In the genomic region with DNA sequence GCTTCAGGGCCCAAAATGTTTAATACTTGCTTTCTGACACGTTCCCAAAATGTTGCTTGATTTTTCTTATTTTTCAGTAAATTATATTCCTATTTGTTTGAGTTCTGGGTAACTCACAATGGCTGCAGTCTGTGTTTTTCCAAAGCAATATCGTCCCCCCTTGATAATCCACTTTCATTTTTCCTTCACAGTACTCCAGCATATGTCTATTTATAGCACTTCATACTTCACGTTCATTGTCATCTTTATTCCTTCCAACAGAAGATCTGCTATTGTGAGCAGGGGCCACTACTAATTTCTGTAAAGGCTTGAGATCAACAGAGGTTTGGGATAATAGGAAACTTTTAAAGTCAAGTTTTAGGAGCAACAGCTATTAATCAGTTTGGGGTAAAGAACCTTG, we compare ENCODE assay signal across 23 cellular contexts. TPM values are rescaled to one million over a fixed set of nuclear protein-coding genes. Genes with fewer than 3 reads are reported as not detected.
DNase-seq lines count a peak whose midpoint lies in the region; ATAC-seq and TF ChIP-seq lines count a peak whose summit lies in the region.
"Had no signal": no experiment of that assay in that cellular context is flagged by ENCODE, and none has a peak within 500 bp of the region (broad histone marks: within the 10 kb centered on the region; RNA-seq: fewer than 3 reads in every experiment).

No MANE protein-coding gene starts in this region.

- H3K4me3 ChIP-seq in esophagus muscularis mucosa (peak overlapping the region; percentile 31 to 39 (median 32)), skeletal muscle satellite cell (ENCODE audit: low read length) (no peak overlapping the region), trophoblast cell (ENCODE audit: low read depth, low read length) (no peak overlapping the region)
- H3K4me3 ChIP-seq: prostate gland, suprapubic skin had no signal

- no peaks in the 10 kb centered on the region for H3K27me3 ChIP-seq in esophagus muscularis mucosa
- no peaks in the 10 kb centered on the region for H3K27me3 ChIP-seq in skeletal muscle satellite cell (ENCODE audit: control insufficient read depth, insufficient read depth, low read length)
- H3K27me3 ChIP-seq in trophoblast cell (ENCODE audit: insufficient read depth, low read length): no peaks in the 10 kb centered on the region
- H3K27me3 ChIP-seq: suprapubic skin had no signal

- ATAC-seq in GM19351 (IDR thresholded peaks at IDR 0.05; ENCODE audit: unreplicated experiment) (no peak), SK-N-SH treated with all-trans-retinoic acid at 6 μM for 48 hours (no peak)

- no peak overlapping the region for H3K27ac Mint-ChIP-seq in activated T-helper 2 cell treated with anti-CD3 and anti-CD28 coated beads, Interferon-gamma antibody, Interleukin-2, Interleukin-4, amounts not matched to agents 10 μg/mL and 5 μg/mL and 100 μg/mL, durations not matched to agents 14 hours and 24 hours and 36 hours
- H3K27ac Mint-ChIP-seq: activated naive CD8-positive, alpha-beta T cell treated with anti-CD3 and anti-CD28 coated beads, Interleukin-2, amount 10 ng/mL, durations not matched to agents 7 days and 5 days; activated T-helper 1 cell treated with anti-CD3 and anti-CD28 coated beads, Interleukin-12 subunit alpha, Interleukin-12 subunit beta, Interleukin-2, Interleukin-4 antibody, amounts not matched to agents 30 ng/mL and 10 ng/mL and 1 ng/mL, durations not matched to agents 14 hours and 24 hours and 36 hours; nephron progenitor cell had no signal

- H4K8ac ChIP-seq in trophoblast cell (ENCODE audit: low read depth, low read length): no peak overlapping the region

- no peaks in the 10 kb centered on the region for H3K79me2 ChIP-seq in trophoblast cell (ENCODE audit: control insufficient read depth, insufficient read depth, low read length, poor library complexity)

- no peaks in the 10 kb centered on the region for H3K27me3 Mint-ChIP-seq in activated T-helper 2 cell treated with anti-CD3 and anti-CD28 coated beads, Interferon-gamma antibody, Interleukin-2, Interleukin-4, amounts not matched to agents 10 μg/mL and 5 μg/mL and 100 μg/mL, durations not matched to agents 14 hours and 24 hours and 36 hours (ENCODE audit: low read depth)
- H3K27me3 Mint-ChIP-seq: activated naive CD8-positive, alpha-beta T cell treated with anti-CD3 and anti-CD28 coated beads, Interleukin-2, amount 10 ng/mL, durations not matched to agents 7 days and 5 days had no signal

- intact Hi-C loops in esophagus muscularis mucosa (cut with DNase I): no loop called here
- intact Hi-C loops in activated T-helper 2 cell treated with anti-CD3 and anti-CD28 coated beads, Interferon-gamma antibody, Interleukin-2, Interleukin-4, amounts not matched to agents 10 μg/mL and 5 μg/mL and 100 μg/mL, durations not matched to agents 14 hours and 24 hours and 36 hours (cut with micrococcal nuclease): no loop called here

- WGBS in esophagus muscularis mucosa: 11% methylated on average over 3 of the region's 3 CpGs
- whole genome bisulfite sequencing in trophoblast cell (ENCODE audit: extremely low coverage, insufficient coverage, insufficient read length): no CpG with 5 or more reads among the region's 3 CpGs

- no peaks in the 10 kb centered on the region for H3K9me3 Mint-ChIP-seq in activated T-helper 2 cell treated with anti-CD3 and anti-CD28 coated beads, Interferon-gamma antibody, Interleukin-2, Interleukin-4, amounts not matched to agents 10 μg/mL and 5 μg/mL and 100 μg/mL, durations not matched to agents 14 hours and 24 hours and 36 hours
- H3K9me3 Mint-ChIP-seq: activated naive CD8-positive, alpha-beta T cell treated with anti-CD3 and anti-CD28 coated beads, Interleukin-2, amount 10 ng/mL, durations not matched to agents 7 days and 5 days; activated T-helper 1 cell treated with anti-CD3 and anti-CD28 coated beads, Interleukin-12 subunit alpha, Interleukin-12 subunit beta, Interleukin-2, Interleukin-4 antibody, amounts not matched to agents 30 ng/mL and 10 ng/mL and 1 ng/mL, durations not matched to agents 14 hours and 24 hours and 36 hours; H9; nephron progenitor cell had no signal

- peak overlapping the region; percentile 63 to 75 (median 68) for H3K27ac ChIP-seq in esophagus muscularis mucosa (replicated peaks in 1 of 4)
- H3K27ac ChIP-seq in trophoblast cell (ENCODE audit: low read depth, low read length): no peak overlapping the region
- H3K27ac ChIP-seq: suprapubic skin had no signal

- H3K23ac ChIP-seq in trophoblast cell (ENCODE audit: low read length): no peak overlapping the region

- H3K4ac ChIP-seq in trophoblast cell (ENCODE audit: low read depth, low read length): no peak overlapping the region

- no peaks in the 10 kb centered on the region for H3K36me3 ChIP-seq in esophagus muscularis mucosa
- no peaks in the 10 kb centered on the region for H3K36me3 ChIP-seq in skeletal muscle satellite cell (ENCODE audit: insufficient read depth, low read length)
- H3K36me3 ChIP-seq in trophoblast cell (ENCODE audit: control insufficient read depth in 1 of 2, insufficient read depth in 2 of 2, low read length in 2 of 2): no peaks in the 10 kb centered on the region
- H3K36me3 ChIP-seq: prostate gland, suprapubic skin had no signal

- peaks cover 2% of the 10 kb centered on the region for H3K36me3 Mint-ChIP-seq in activated T-helper 2 cell treated with anti-CD3 and anti-CD28 coated beads, Interferon-gamma antibody, Interleukin-2, Interleukin-4, amounts not matched to agents 10 μg/mL and 5 μg/mL and 100 μg/mL, durations not matched to agents 14 hours and 24 hours and 36 hours (ENCODE audit: low read depth)

- no peak overlapping the region for H2AK5ac ChIP-seq in trophoblast cell (ENCODE audit: low read length)

- TF ChIP-seq EP300 in esophagus muscularis mucosa (IDR thresholded peaks at IDR 0.05): no peak

- H3K4me1 ChIP-seq in esophagus muscularis mucosa (peaks cover 10 to 34% (median 31%) of the 10 kb centered on the region in 4 donors), skeletal muscle satellite cell (ENCODE audit: control insufficient read depth, insufficient read depth, low read length) (no peaks in the 10 kb centered on the region), trophoblast cell (ENCODE audit: control insufficient read depth in 1 of 2, insufficient read depth in 2 of 2, low read length in 2 of 2) (no peaks in the 10 kb centered on the region)
- H3K4me1 ChIP-seq: prostate gland, suprapubic skin had no signal

- no peak overlapping the region for H2AFZ ChIP-seq in trophoblast cell (ENCODE audit: insufficient read depth, low read length, poor library complexity)

- no peak overlapping the region for H3K18ac ChIP-seq in trophoblast cell (ENCODE audit: low read length)

- no peak overlapping the region for H3K4me3 Mint-ChIP-seq in activated T-helper 2 cell treated with anti-CD3 and anti-CD28 coated beads, Interferon-gamma antibody, Interleukin-2, Interleukin-4, amounts not matched to agents 10 μg/mL and 5 μg/mL and 100 μg/mL, durations not matched to agents 14 hours and 24 hours and 36 hours (ENCODE audit: low read depth)
- H3K4me3 Mint-ChIP-seq: activated naive CD8-positive, alpha-beta T cell treated with anti-CD3 and anti-CD28 coated beads, Interleukin-2, amount 10 ng/mL, durations not matched to agents 7 days and 5 days; activated T-helper 1 cell treated with anti-CD3 and anti-CD28 coated beads, Interleukin-12 subunit alpha, Interleukin-12 subunit beta, Interleukin-2, Interleukin-4 antibody, amounts not matched to agents 30 ng/mL and 10 ng/mL and 1 ng/mL, durations not matched to agents 14 hours and 24 hours and 36 hours; H9; nephron progenitor cell had no signal

- H4K12ac ChIP-seq in trophoblast cell (ENCODE audit: low read depth, low read length): no peak overlapping the region

- no peaks in the 10 kb centered on the region for H3K9me3 ChIP-seq in esophagus muscularis mucosa
- H3K9me3 ChIP-seq in skeletal muscle satellite cell (replicated peaks; ENCODE audit: low read length): no peaks in the 10 kb centered on the region
- no peaks in the 10 kb centered on the region for H3K9me3 ChIP-seq in trophoblast cell (ENCODE audit: insufficient read depth, low read depth, low read length)
- H3K9me3 ChIP-seq: prostate gland, suprapubic skin had no signal

- H3K14ac ChIP-seq in trophoblast cell (ENCODE audit: low read length): no peak overlapping the region

- H3K4me1 Mint-ChIP-seq in activated T-helper 2 cell treated with anti-CD3 and anti-CD28 coated beads, Interferon-gamma antibody, Interleukin-2, Interleukin-4, amounts not matched to agents 10 μg/mL and 5 μg/mL and 100 μg/mL, durations not matched to agents 14 hours and 24 hours and 36 hours (ENCODE audit: low read depth): peaks cover 4% of the 10 kb centered on the region
- H3K4me1 Mint-ChIP-seq: nephron progenitor cell had no signal

- no peak for TF ChIP-seq CTCF in esophagus muscularis mucosa (IDR thresholded peaks at IDR 0.05)

- H3K9ac ChIP-seq in skeletal muscle satellite cell (ENCODE audit: low read depth, low read length): no peak overlapping the region
- no peak overlapping the region for H3K9ac ChIP-seq in trophoblast cell (ENCODE audit: low read length)

- no peak overlapping the region for H2BK12ac ChIP-seq in trophoblast cell (ENCODE audit: low read length)

- no peak overlapping the region for H2BK5ac ChIP-seq in trophoblast cell (ENCODE audit: low read depth, low read length, poor library complexity)

- TF ChIP-seq POLR2A in esophagus muscularis mucosa (IDR thresholded peaks at IDR 0.05; ENCODE audit: low read depth): no peak

- H3K4me2 ChIP-seq in skeletal muscle satellite cell (ENCODE audit: low read length): peak overlapping the region; percentile 36
- H3K4me2 ChIP-seq in trophoblast cell (ENCODE audit: low read length): no peak overlapping the region

- DNase-seq in HCEC 1CT: peak; percentile 8
- DNase-seq in esophagus muscularis mucosa (ENCODE audit: extremely low spot score): no peak
- peak; percentile 52 for DNase-seq in hepatic stellate cell (ENCODE audit: low spot score)
- no peak for DNase-seq in activated T-helper 2 cell treated with anti-CD3 and anti-CD28 coated beads, Interferon-gamma antibody, Interleukin-2, Interleukin-4, amounts not matched to agents 10 μg/mL and 5 μg/mL and 100 μg/mL, durations not matched to agents 14 hours and 24 hours and 36 hours (ENCODE audit: low spot score)
- DNase-seq in trophoblast cell: no peak
- DNase-seq: activated naive CD8-positive, alpha-beta T cell treated with anti-CD3 and anti-CD28 coated beads, Interleukin-2, amount 10 ng/mL, durations not matched to agents 7 days and 5 days; COR-L47; effector CD4-positive, alpha-beta T cell; H9; hypothalamus; kidney; mesendoderm; NCI-H1092; NCI-H2029; NCI-H446 treated with DMSO at 0.1 percent for 48 hours; nephron progenitor cell; T-helper 9 cell had no signal

- H3K79me1 ChIP-seq in trophoblast cell (ENCODE audit: low read length): no peaks in the 10 kb centered on the region

- H4K91ac ChIP-seq in trophoblast cell (ENCODE audit: low read depth, low read length): no peak overlapping the region

- no peak overlapping the region for H2BK120ac ChIP-seq in trophoblast cell (ENCODE audit: insufficient read depth, low read length, poor library complexity)

RNA-seq across cellular contexts. Expression of gene CPEB3, which starts 11.6 kb away (rescaled TPM):
- total RNA-seq in esophagus muscularis mucosa: 10 to 100 TPM in 2 of 4 donors, 1 to 10 TPM in 2; 6.8 to 11.0 (median 10.4) TPM
- total RNA-seq in skeletal muscle satellite cell (2012; rRNA removed): 0.51 and 0.66 TPM in 2 replicates
- total RNA-seq in activated T-helper 2 cell treated with anti-CD3 and anti-CD28 coated beads, Interferon-gamma antibody, Interleukin-2, Interleukin-4, amounts not matched to agents 10 μg/mL and 5 μg/mL and 100 μg/mL, durations not matched to agents 14 hours and 24 hours and 36 hours: 1.9 TPM in 2 replicates
- 1.1 and 1.2 TPM in 2 replicates for polyA plus RNA-seq in trophoblast cell (2013)

RNA-seq across cellular contexts. Expression of gene MARCHF5, which starts 11.7 kb away (rescaled TPM):
- total RNA-seq in esophagus muscularis mucosa: 10 to 100 TPM; 12.3 to 18.5 (median 16.7) TPM
- total RNA-seq in skeletal muscle satellite cell (2012; rRNA removed): 12.5 and 18.0 TPM in 2 replicates
- total RNA-seq in activated T-helper 2 cell treated with anti-CD3 and anti-CD28 coated beads, Interferon-gamma antibody, Interleukin-2, Interleukin-4, amounts not matched to agents 10 μg/mL and 5 μg/mL and 100 μg/mL, durations not matched to agents 14 hours and 24 hours and 36 hours: 19.4 and 20.3 TPM in 2 replicates
- polyA plus RNA-seq in trophoblast cell (2013): 30.8 and 35.0 TPM in 2 replicates

Comparison
In these comparisons a context has a peak if more than half of its experiments do, and no peak if none do; other contexts are left out.
1. DNase-seq: peak in HCEC 1CT (single experiment) and hepatic stellate cell (single experiment); none in esophagus muscularis mucosa (single experiment), activated T-helper 2 cell treated with anti-CD3 and anti-CD28 coated beads, Interferon-gamma antibody, Interleukin-2, Interleukin-4, amounts not matched to agents 10 μg/mL and 5 μg/mL and 100 μg/mL, durations not matched to agents 14 hours and 24 hours and 36 hours (single experiment) and trophoblast cell (0 of 2).
2. H3K4me3 ChIP-seq: peak in esophagus muscularis mucosa (4 of 4); none in skeletal muscle satellite cell (single experiment) and trophoblast cell (single experiment).